Comparison of ENCODE assay signal across 1 cellular context in genomic region chr21:39452207-39452964, GRCh38.
TF ChIP-seq lines count a peak whose summit lies in the region.

No MANE protein-coding gene starts in this region.

TF ChIP-seq in GM23338, 12 proteins besides CTCF, POLR2A, EP300 and RAD21 (continued from another document):
- TF ChIP-seq ZNF462 (CRISPR knock-in tag; IDR thresholded peaks at IDR 0.05), result no peak
- TF ChIP-seq STAT1 (IDR thresholded peaks at IDR 0.05; ENCODE audit: unreplicated experiment), result no peak
- no peak for TF ChIP-seq ZNF114 (CRISPR knock-in tag; IDR thresholded peaks at IDR 0.05)
- no peak for TF ChIP-seq EZH2phosphoT487 (IDR thresholded peaks at IDR 0.05; ENCODE audit: unreplicated experiment)
- no peak for TF ChIP-seq POLR2AphosphoS5 (IDR thresholded peaks at IDR 0.05; ENCODE audit: low read depth)
- TF ChIP-seq JUNB (IDR thresholded peaks at IDR 0.05; ENCODE audit: unreplicated experiment), result no peak
- TF ChIP-seq, protein P1, sequence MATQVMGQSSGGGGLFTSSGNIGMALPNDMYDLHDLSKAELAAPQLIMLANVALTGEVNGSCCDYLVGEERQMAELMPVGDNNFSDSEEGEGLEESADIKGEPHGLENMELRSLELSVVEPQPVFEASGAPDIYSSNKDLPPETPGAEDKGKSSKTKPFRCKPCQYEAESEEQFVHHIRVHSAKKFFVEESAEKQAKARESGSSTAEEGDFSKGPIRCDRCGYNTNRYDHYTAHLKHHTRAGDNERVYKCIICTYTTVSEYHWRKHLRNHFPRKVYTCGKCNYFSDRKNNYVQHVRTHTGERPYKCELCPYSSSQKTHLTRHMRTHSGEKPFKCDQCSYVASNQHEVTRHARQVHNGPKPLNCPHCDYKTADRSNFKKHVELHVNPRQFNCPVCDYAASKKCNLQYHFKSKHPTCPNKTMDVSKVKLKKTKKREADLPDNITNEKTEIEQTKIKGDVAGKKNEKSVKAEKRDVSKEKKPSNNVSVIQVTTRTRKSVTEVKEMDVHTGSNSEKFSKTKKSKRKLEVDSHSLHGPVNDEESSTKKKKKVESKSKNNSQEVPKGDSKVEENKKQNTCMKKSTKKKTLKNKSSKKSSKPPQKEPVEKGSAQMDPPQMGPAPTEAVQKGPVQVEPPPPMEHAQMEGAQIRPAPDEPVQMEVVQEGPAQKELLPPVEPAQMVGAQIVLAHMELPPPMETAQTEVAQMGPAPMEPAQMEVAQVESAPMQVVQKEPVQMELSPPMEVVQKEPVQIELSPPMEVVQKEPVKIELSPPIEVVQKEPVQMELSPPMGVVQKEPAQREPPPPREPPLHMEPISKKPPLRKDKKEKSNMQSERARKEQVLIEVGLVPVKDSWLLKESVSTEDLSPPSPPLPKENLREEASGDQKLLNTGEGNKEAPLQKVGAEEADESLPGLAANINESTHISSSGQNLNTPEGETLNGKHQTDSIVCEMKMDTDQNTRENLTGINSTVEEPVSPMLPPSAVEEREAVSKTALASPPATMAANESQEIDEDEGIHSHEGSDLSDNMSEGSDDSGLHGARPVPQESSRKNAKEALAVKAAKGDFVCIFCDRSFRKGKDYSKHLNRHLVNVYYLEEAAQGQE (IDR thresholded peaks at IDR 0.05; ENCODE audit: unreplicated experiment), result no peak
- TF ChIP-seq CREB1 (CRISPR knock-in tag; IDR thresholded peaks at IDR 0.05; ENCODE audit: low read depth), result no peak
- TF ChIP-seq ZNF331 (CRISPR knock-in tag; IDR thresholded peaks at IDR 0.05; ENCODE audit: low read depth), result no peak
